ENCODE assay signal across 8 cellular contexts in the genomic region with DNA sequence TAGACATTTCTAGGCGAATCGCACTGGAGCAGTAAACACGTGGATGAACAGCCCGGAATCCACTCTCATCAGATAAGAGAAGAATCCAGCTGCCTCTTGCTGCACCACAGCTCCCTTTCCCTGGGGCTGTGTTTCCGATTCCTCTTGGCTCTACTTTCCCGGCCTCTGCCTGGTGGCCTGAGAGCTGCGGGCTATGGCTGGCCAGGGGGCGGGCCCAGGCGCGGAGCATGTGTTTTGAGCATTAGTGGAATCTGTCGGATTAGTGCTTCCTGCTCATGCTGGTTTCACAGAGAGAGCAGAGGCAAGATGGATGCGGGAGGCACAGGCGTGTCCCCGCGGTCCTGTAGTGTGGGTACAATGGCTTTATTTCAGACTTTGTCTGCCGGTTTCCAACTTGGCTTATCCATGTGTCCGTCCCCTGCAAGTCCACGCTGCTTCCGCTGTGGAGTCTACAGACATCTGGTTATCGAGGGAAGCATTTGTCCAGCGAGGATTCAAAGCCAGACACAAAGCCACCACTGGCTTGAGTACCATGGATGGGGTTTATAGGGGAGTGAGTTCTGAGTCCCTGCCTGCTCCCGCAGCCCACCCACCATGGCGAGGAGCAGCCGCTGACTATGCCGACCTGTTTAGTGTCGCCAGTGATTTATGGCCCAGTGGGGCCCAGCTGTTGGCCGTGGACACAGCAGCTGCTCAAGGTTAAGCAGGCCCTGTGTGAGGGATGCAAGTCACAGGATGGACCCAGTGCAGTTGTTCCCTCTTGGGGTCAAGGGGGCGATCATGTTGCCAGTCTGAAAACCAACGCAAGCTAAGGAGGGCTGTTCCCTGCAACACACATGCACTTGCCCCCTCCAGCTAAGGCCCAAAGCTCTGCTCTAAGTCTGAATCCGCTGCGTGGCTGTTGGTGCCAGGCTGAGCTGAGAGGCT. TPM values are rescaled to one million over a fixed set of nuclear protein-coding genes. Genes with fewer than 3 reads are reported as not detected.
DNase-seq lines count a peak whose midpoint lies in the region; ATAC-seq and TF ChIP-seq lines count a peak whose summit lies in the region.

No MANE protein-coding gene starts in this region.

- no peak for TF ChIP-seq POLR2A in erythroblast (IDR thresholded peaks at IDR 0.05; ENCODE audit: low read length)

- no peak overlapping the region for H3K27ac ChIP-seq in neural progenitor cell

- ATAC-seq in GM19328 (IDR thresholded peaks at IDR 0.05; ENCODE audit: unreplicated experiment) = no peak

- no peaks in the 10 kb centered on the region for H3K79me2 ChIP-seq in neural progenitor cell (ENCODE audit: low read depth)

- no peaks in the 10 kb centered on the region for H3K36me3 ChIP-seq in neural progenitor cell

- peaks cover 5% of the 10 kb centered on the region for H3K27me3 Mint-ChIP-seq in neural progenitor cell (ENCODE audit: insufficient read depth, low read depth)

- no peaks in the 10 kb centered on the region for H3K4me1 ChIP-seq in neural progenitor cell

- peak overlapping the region; percentile 53 for H2AFZ ChIP-seq in neural progenitor cell (replicated peaks)

- no peaks in the 10 kb centered on the region for H3K36me3 Mint-ChIP-seq in neural progenitor cell

- H3F3A ChIP-seq in neural progenitor cell (ENCODE audit: low read depth) = peaks cover 8% of the 10 kb centered on the region

- no peaks in the 10 kb centered on the region for H3K9me3 ChIP-seq in neural progenitor cell (ENCODE audit: low read depth)

- no peaks in the 10 kb centered on the region for H3K27me3 ChIP-seq in neural progenitor cell

- H3K4me1 Mint-ChIP-seq in neural progenitor cell = peaks cover 25% of the 10 kb centered on the region

- DNase-seq in AG20443 (ENCODE audit: low spot score) (peak; percentile 94), OCI-M1 (lab: John Stamatoyannopoulos, UW) (peak; percentile 21), fibroblast of peridontal ligament (ENCODE audit: extremely low read depth) (peak; percentile 20), neural progenitor cell (ENCODE audit: low spot score) (peak; percentile 74), erythroblast (lab: John Stamatoyannopoulos, UW) (no peak), NCI-H1436 (lab: John Stamatoyannopoulos, UW) (no peak), GM10266 (ENCODE audit: extremely low spot score) (no peak)

- no peaks in the 10 kb centered on the region for H3K9me3 Mint-ChIP-seq in neural progenitor cell

- no peak overlapping the region for H3K4me3 Mint-ChIP-seq in neural progenitor cell

- peak overlapping the region; percentile 12 for H3K27ac Mint-ChIP-seq in neural progenitor cell

- H4K20me1 ChIP-seq in neural progenitor cell (ENCODE audit: low read depth) = no peaks in the 10 kb centered on the region

- no peak for TF ChIP-seq CTCF in neural progenitor cell (IDR thresholded peaks at IDR 0.05)
- no peak for TF ChIP-seq CTCF in GM10266 (IDR thresholded peaks at IDR 0.05; ENCODE audit: control insufficient read depth, insufficient read depth, low read depth, missing control alignments)

- no peak overlapping the region for H3K9ac ChIP-seq in neural progenitor cell

- no peak overlapping the region for H3K4me2 ChIP-seq in neural progenitor cell

- H3K4me3 ChIP-seq in neural progenitor cell = no peak overlapping the region

RNA-seq across cellular contexts. Expression of a gene that starts 43.3 kb away (rescaled TPM):
- 57.9 and 66.6 TPM in 2 replicates for total RNA-seq in neural progenitor cell (ENCODE audit: low replicate concordance)

Comparison
In these comparisons a context has a peak if more than half of its experiments do, and no peak if none do; other contexts are left out.
1. DNase-seq: peak in AG20443 (single experiment), OCI-M1 (single experiment), fibroblast of peridontal ligament (single experiment) and neural progenitor cell (single experiment); none in erythroblast (0 of 2), NCI-H1436 (single experiment) and GM10266 (single experiment).